ENCODE assay signal across 8 cellular contexts in genomic region chr19:40754611-40755247, GRCh38. TPM values are rescaled to one million over a fixed set of nuclear protein-coding genes. Genes with fewer than 3 reads are reported as not detected.
DNase-seq lines count a peak whose midpoint lies in the region; ATAC-seq and TF ChIP-seq lines count a peak whose summit lies in the region.

No MANE protein-coding gene starts in this region.

- peak overlapping the region; percentile 76 for H3K4me3 Mint-ChIP-seq in activated CD4-positive, alpha-beta T cell treated with anti-CD3 and anti-CD28 coated beads, Interleukin-2, amount 10 ng/mL, durations not matched to agents 7 days and 5 days

- H3K36me3 Mint-ChIP-seq in activated CD4-positive, alpha-beta T cell treated with anti-CD3 and anti-CD28 coated beads, Interleukin-2, amount 10 ng/mL, durations not matched to agents 7 days and 5 days (ENCODE audit: low read depth): peaks cover 64% of the 10 kb centered on the region

- H3K4me3 ChIP-seq in HFF-Myc (replicated peaks; ENCODE audit: low read depth, low read length): peak overlapping the region; percentile 34
- H3K4me3 ChIP-seq in fibroblast of villous mesenchyme (ENCODE audit: low read depth, low read length): peak overlapping the region; percentile 37

- no peak for TF ChIP-seq CTCF in HFF-Myc (IDR thresholded peaks at IDR 0.05; ENCODE audit: low read depth, low read length, missing control alignments)
- no peak for TF ChIP-seq CTCF in fibroblast of villous mesenchyme (IDR thresholded peaks at IDR 0.05; ENCODE audit: insufficient read depth, low read depth, low read length)

- POLR2A ChIA-PET in activated CD4-positive, alpha-beta T cell treated with anti-CD3 and anti-CD28 coated beads, Interleukin-2, amount 10 ng/mL, durations not matched to agents 7 days and 5 days (lab: Charles Lee): interaction anchor here (0.6 kb wide), 1 partner anchor 44 kb away, joined by 5 read pairs; no protein-coding TSS in a partner anchor

- peak overlapping the region; percentile 91 for H3K27ac Mint-ChIP-seq in activated CD4-positive, alpha-beta T cell treated with anti-CD3 and anti-CD28 coated beads, Interleukin-2, amount 10 ng/mL, durations not matched to agents 7 days and 5 days

- ATAC-seq in GM19324 (IDR thresholded peaks at IDR 0.05; ENCODE audit: low FRiP score, unreplicated experiment): no peak
- ATAC-seq in HG03095 (IDR thresholded peaks at IDR 0.05; ENCODE audit: unreplicated experiment): no peak
- ATAC-seq in GM19463 (IDR thresholded peaks at IDR 0.05; ENCODE audit: unreplicated experiment): no peak

- CTCF ChIA-PET in activated CD4-positive, alpha-beta T cell treated with anti-CD3 and anti-CD28 coated beads, Interleukin-2, amount 10 ng/mL, durations not matched to agents 7 days and 5 days (lab: Charles Lee): interaction anchor here (0.6 to 5.0 kb wide), 5 partner anchors 23 to 278 kb away, joined by 3 to 25 read pairs (median 3); partner anchors contain the start of gene RAB4B

- H3K4me1 Mint-ChIP-seq in activated CD4-positive, alpha-beta T cell treated with anti-CD3 and anti-CD28 coated beads, Interleukin-2, amount 10 ng/mL, durations not matched to agents 7 days and 5 days: peaks cover 51% of the 10 kb centered on the region

- H3K27me3 Mint-ChIP-seq in activated CD4-positive, alpha-beta T cell treated with anti-CD3 and anti-CD28 coated beads, Interleukin-2, amount 10 ng/mL, durations not matched to agents 7 days and 5 days: no peaks in the 10 kb centered on the region

- DNase-seq in HFF-Myc (ENCODE audit: extremely low read depth, low read depth) (no peak), fibroblast of villous mesenchyme (ENCODE audit: low read depth) (peak; percentile 65), iPS-NIHi11 (ENCODE audit: low spot score) (no peak)
- DNase-seq in activated CD4-positive, alpha-beta T cell treated with anti-CD3 and anti-CD28 coated beads, Interleukin-2, amount 10 ng/mL, durations not matched to agents 7 days and 5 days: no peak
- peak; percentile 43 to 61 (median 54) for DNase-seq in stimulated activated CD4-positive, alpha-beta T cell treated with anti-CD3 and anti-CD28 coated beads, TNF-alpha, amount 100 ng/mL, for 48 hours (ENCODE audit: low read depth in 3 of 3)

- H3K9me3 Mint-ChIP-seq in activated CD4-positive, alpha-beta T cell treated with anti-CD3 and anti-CD28 coated beads, Interleukin-2, amount 10 ng/mL, durations not matched to agents 7 days and 5 days: no peaks in the 10 kb centered on the region

RNA-seq across cellular contexts. Expression of gene SNRPA, which starts 3.7 kb away (rescaled TPM):
- total RNA-seq in activated CD4-positive, alpha-beta T cell treated with anti-CD3 and anti-CD28 coated beads, Interleukin-2, amount 10 ng/mL, durations not matched to agents 7 days and 5 days: 100 to 1,000 TPM; 149 to 182 TPM
- 34.1 and 36.1 TPM in 2 replicates for total RNA-seq in fibroblast of villous mesenchyme

RNA-seq across cellular contexts. Expression of gene ACTMAP, which starts 4.5 kb away (rescaled TPM):
- 10 to 100 TPM; 17.5 to 19.8 TPM for total RNA-seq in activated CD4-positive, alpha-beta T cell treated with anti-CD3 and anti-CD28 coated beads, Interleukin-2, amount 10 ng/mL, durations not matched to agents 7 days and 5 days
- 0.64 and 0.86 TPM in 2 replicates for total RNA-seq in fibroblast of villous mesenchyme

RNA-seq across cellular contexts. Expression of gene MIA, which starts 20.6 kb away (rescaled TPM):
- total RNA-seq in activated CD4-positive, alpha-beta T cell treated with anti-CD3 and anti-CD28 coated beads, Interleukin-2, amount 10 ng/mL, durations not matched to agents 7 days and 5 days: under 1 TPM in 1 of 2 experiments, not detected in 1; 0.89 TPM
- total RNA-seq in fibroblast of villous mesenchyme: not detected in 2 replicates

RNA-seq across cellular contexts. Expression of gene RAB4B, which starts 23.3 kb away (rescaled TPM):
- 10 to 100 TPM; 52.8 to 54.7 TPM for total RNA-seq in activated CD4-positive, alpha-beta T cell treated with anti-CD3 and anti-CD28 coated beads, Interleukin-2, amount 10 ng/mL, durations not matched to agents 7 days and 5 days
- total RNA-seq in fibroblast of villous mesenchyme: 12.6 and 13.4 TPM in 2 replicates

RNA-seq across cellular contexts. Expression of gene ITPKC, which starts 37.8 kb away (rescaled TPM):
- 1 to 10 TPM; 4.8 TPM for total RNA-seq in activated CD4-positive, alpha-beta T cell treated with anti-CD3 and anti-CD28 coated beads, Interleukin-2, amount 10 ng/mL, durations not matched to agents 7 days and 5 days
- 14.5 and 16.8 TPM in 2 replicates for total RNA-seq in fibroblast of villous mesenchyme

Comparison
In these comparisons a context has a peak if more than half of its experiments do, and no peak if none do; other contexts are left out.
1. DNase-seq: peak in fibroblast of villous mesenchyme (single experiment) and stimulated activated CD4-positive, alpha-beta T cell treated with anti-CD3 and anti-CD28 coated beads, TNF-alpha, amount 100 ng/mL, for 48 hours (3 of 3); none in HFF-Myc (single experiment), activated CD4-positive, alpha-beta T cell treated with anti-CD3 and anti-CD28 coated beads, Interleukin-2, amount 10 ng/mL, durations not matched to agents 7 days and 5 days (single experiment) and iPS-NIHi11 (single experiment).